24 cellular contexts compared by ENCODE assay signal in genomic region chr16:77745972-77746371, GRCh38. TPM values are rescaled to one million over a fixed set of nuclear protein-coding genes. Genes with fewer than 3 reads are reported as not detected.
DNase-seq lines count a peak whose midpoint lies in the region; ATAC-seq lines count a peak whose summit lies in the region.
"Had no signal": no experiment of that assay in that cellular context is flagged by ENCODE, and none has a peak within 500 bp of the region (broad histone marks: within the 10 kb centered on the region; RNA-seq: fewer than 3 reads in every experiment).

No MANE protein-coding gene starts in this region.

- H3K4me3 ChIP-seq in GM23248 (no peak overlapping the region), subcutaneous abdominal adipose tissue (ENCODE audit: low read depth in 1 of 5, low read length in 5 of 5) (no peak overlapping the region)
- H3K4me3 ChIP-seq: A549, SJSA1 had no signal

- ATAC-seq in HG02623 (IDR thresholded peaks at IDR 0.05; ENCODE audit: unreplicated experiment) (no peak), HG03095 (IDR thresholded peaks at IDR 0.05; ENCODE audit: unreplicated experiment) (no peak)
- ATAC-seq: A549 had no signal

- no peak overlapping the region for H2AFZ ChIP-seq in GM23248

- H3K4me2 ChIP-seq in GM23248 (ENCODE audit: unreplicated experiment) = no peak overlapping the region
- H3K4me2 ChIP-seq: A549 had no signal

- H3F3A ChIP-seq in GM23248 (ENCODE audit: insufficient read depth) = no peaks in the 10 kb centered on the region

- 6 to 11% methylated on average over 1 of the region's 1 CpG for WGBS in GM23248 (ENCODE audit: low coverage in 1 of 2, low lambda C conversion rate in 2 of 2, missing lambda C conversion rate in 2 of 2), 2 experiments

- DNase-seq in GM23248 (peak; percentile 39), MV-4-11 (lab: John Stamatoyannopoulos, UW) (peak; percentile 43), fibroblast of peridontal ligament (ENCODE audit: extremely low read depth) (peak; percentile 18), caudate nucleus (lab: John Stamatoyannopoulos, UW) (no peak)
- DNase-seq: BE2C; CD8-positive, alpha-beta memory T cell; DMS 273 treated with DMSO at 0.1 percent for 48 hours; DMS79; EL; GF-D8; HCEC 1CT; NCI-H2029; NCI-H446; NCI-H524 treated with DMSO at 0.1 percent for 48 hours; NCI-H774; Right ventricle myocardium superior; RPMI8226 had no signal

- no peaks in the 10 kb centered on the region for H3K9me3 ChIP-seq in GM23248 (ENCODE audit: low read depth)
- H3K9me3 ChIP-seq in subcutaneous abdominal adipose tissue (ENCODE audit: control insufficient read depth in 5 of 5, low read length in 5 of 5) = no peaks in the 10 kb centered on the region
- H3K9me3 ChIP-seq: A549, BE2C, SJSA1 had no signal

- H3K36me3 ChIP-seq in GM23248 (ENCODE audit: low read depth) (no peaks in the 10 kb centered on the region), subcutaneous abdominal adipose tissue (ENCODE audit: control insufficient read depth in 5 of 5, insufficient read depth in 5 of 5, low read length in 5 of 5) (no peaks in the 10 kb centered on the region)
- H3K36me3 ChIP-seq: BE2C, SJSA1 had no signal

- H4K20me1 ChIP-seq in GM23248 (ENCODE audit: insufficient read depth) = no peaks in the 10 kb centered on the region

- H3K9ac ChIP-seq in GM23248 (no peak overlapping the region), subcutaneous abdominal adipose tissue (ENCODE audit: low read length in 5 of 5) (no peak overlapping the region)

- in situ Hi-C loops in GM23248 (cut with MboI) = no loop called here

- H3K4me1 ChIP-seq in GM23248 (ENCODE audit: insufficient read depth) (no peaks in the 10 kb centered on the region), subcutaneous abdominal adipose tissue (ENCODE audit: control insufficient read depth in 5 of 5, insufficient read depth in 5 of 5, low read length in 5 of 5) (peaks cover 0 to 28% (median 10%) of the 10 kb centered on the region in 5 donors)
- H3K4me1 ChIP-seq: A549, BE2C, SJSA1 had no signal

- no peaks in the 10 kb centered on the region for H3K79me2 ChIP-seq in GM23248 (ENCODE audit: insufficient read depth)

- no peaks in the 10 kb centered on the region for H3K9me2 ChIP-seq in GM23248 (ENCODE audit: insufficient read depth)

- H3K27me3 ChIP-seq in GM23248 (replicated peaks; ENCODE audit: insufficient read depth) = peaks cover 6% of the 10 kb centered on the region
- no peaks in the 10 kb centered on the region for H3K27me3 ChIP-seq in subcutaneous abdominal adipose tissue (ENCODE audit: control insufficient read depth in 5 of 5, insufficient read depth in 4 of 5, low read length in 5 of 5)
- H3K27me3 ChIP-seq: BE2C, SJSA1 had no signal

- no peak overlapping the region for H3K27ac ChIP-seq in GM23248
- H3K27ac ChIP-seq in subcutaneous abdominal adipose tissue (ENCODE audit: low read depth, low read length) = peak overlapping the region; percentile 31
- no peak overlapping the region for H3K27ac ChIP-seq in caudate nucleus (ENCODE audit: low read depth, low read length)
- H3K27ac ChIP-seq: A549, HL-60, SJSA1 had no signal

RNA-seq across cellular contexts. Expression of gene NUDT7, which starts 23.7 kb away (rescaled TPM):
- total RNA-seq in GM23248 (2014; rRNA removed; shearing (Covaris generic)) = 3.0 and 3.5 TPM in 2 replicates
- polyA plus RNA-seq in GM23248 (2016; fragmentation: Nextera tagmentation; extraction: Ambion mirVana) = 6.2 and 7.9 TPM in 2 replicates

RNA-seq across cellular contexts. Expression of gene VAT1L, which starts 42.4 kb away (rescaled TPM):
- total RNA-seq in GM23248 (2014; rRNA removed; shearing (Covaris generic)) = 6.2 and 7.1 TPM in 2 replicates
- polyA plus RNA-seq in GM23248 (2016; fragmentation: Nextera tagmentation; extraction: Ambion mirVana) = 6.2 and 6.4 TPM in 2 replicates
- total RNA-seq: CD8-positive, alpha-beta memory T cell had no signal
- polyA plus RNA-seq: A549; CD14-positive monocyte; CD8-positive, alpha-beta memory T cell had no signal

Comparison
In these comparisons a context has a peak if more than half of its experiments do, and no peak if none do; other contexts are left out.
1. DNase-seq: peak in GM23248 (single experiment), MV-4-11 (single experiment) and fibroblast of peridontal ligament (single experiment); none in caudate nucleus (0 of 61).